In genomic region chr10:128596906-128597305, GRCh38 we compare ENCODE assay signal across 2 cellular contexts.
TF ChIP-seq lines count a peak whose summit lies in the region.

No MANE protein-coding gene starts in this region.

TF ChIP-seq in GM23338, 12 proteins besides CTCF, POLR2A, EP300 and RAD21 (continued from another document):
- no peak for TF ChIP-seq REST (IDR thresholded peaks at IDR 0.05; ENCODE audit: unreplicated experiment)
- no peak for TF ChIP-seq STAT1 (IDR thresholded peaks at IDR 0.05; ENCODE audit: unreplicated experiment)
- TF ChIP-seq ZNF114 (CRISPR knock-in tag; IDR thresholded peaks at IDR 0.05): no peak
- TF ChIP-seq ZNF462 (CRISPR knock-in tag; IDR thresholded peaks at IDR 0.05): no peak
- TF ChIP-seq NANOG (IDR thresholded peaks at IDR 0.05; ENCODE audit: borderline replicate concordance): no peak
- no peak for TF ChIP-seq ZNF331 (CRISPR knock-in tag; IDR thresholded peaks at IDR 0.05; ENCODE audit: low read depth)
- no peak for TF ChIP-seq POLR2AphosphoS5 (IDR thresholded peaks at IDR 0.05; ENCODE audit: low read depth)

TF ChIP-seq in K562, 482 proteins besides CTCF, POLR2A, EP300 and RAD21 (continued from another document):
- TF ChIP-seq BCLAF1 (IDR thresholded peaks at IDR 0.05; ENCODE audit: borderline replicate concordance in 1 of 2, control insufficient read depth in 1 of 2, low read depth in 2 of 2, low read length in 1 of 2): no peak
